In the genomic region with DNA sequence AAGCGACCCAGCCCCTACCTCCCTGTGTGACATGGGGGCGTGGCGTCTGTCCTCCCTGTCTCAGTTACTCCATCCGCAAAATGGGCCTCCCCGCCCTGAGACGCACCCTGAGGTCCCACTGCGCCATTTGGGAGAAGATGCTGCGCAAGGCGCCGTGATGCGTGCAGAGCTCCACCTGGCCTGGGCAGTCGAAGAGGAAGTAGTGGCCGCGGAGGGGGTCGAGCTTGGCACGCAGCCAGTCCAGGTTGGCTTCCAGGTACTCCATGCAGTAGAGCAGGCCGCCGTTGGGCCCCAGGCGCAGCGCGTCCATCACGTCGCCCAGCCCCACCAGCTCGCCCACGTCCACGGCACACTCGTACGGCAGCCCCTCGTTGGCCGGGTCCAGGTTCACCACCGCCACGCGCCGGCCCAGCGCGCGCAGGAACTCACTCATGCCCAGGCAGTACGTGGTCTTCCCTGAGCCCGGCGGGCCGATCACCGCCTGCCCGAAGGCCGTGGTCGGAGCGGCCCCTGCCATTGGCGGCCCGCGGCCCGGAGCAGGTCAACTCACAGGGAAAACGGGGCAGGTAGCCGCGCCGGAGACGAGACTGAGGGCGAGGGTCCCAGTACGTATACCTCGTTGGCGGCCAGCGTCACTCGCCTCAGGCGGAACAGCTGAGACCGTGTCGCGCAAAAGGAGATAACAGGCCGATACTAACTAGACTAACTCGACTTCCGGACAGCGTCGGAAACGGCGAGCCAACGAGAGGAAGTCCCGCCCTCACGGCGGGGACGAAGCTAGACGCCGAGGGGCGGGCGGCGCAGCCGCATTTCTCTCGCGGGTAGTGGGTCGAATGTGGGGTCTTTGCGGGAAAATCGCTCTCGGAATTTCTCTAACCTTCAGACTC, we compare ENCODE assay signal across 1 cellular context.
TF ChIP-seq lines count a peak whose summit lies in the region.

Gene GPN2 (minus strand): TSS at position 704 of the 887 bp plus-strand sequence. CDS start 187 bp downstream, at position 517.

TF ChIP-seq in HepG2, 621 proteins besides CTCF, POLR2A, EP300 and RAD21 (continued from another document and continues in another):
- TF ChIP-seq CERS6 (CRISPR knock-in tag; IDR thresholded peaks at IDR 0.05) = 0 out of 2 replicates have a peak, but pooled peaks have one; percentile 45
- TF ChIP-seq CHD2 (IDR thresholded peaks at IDR 0.05; ENCODE audit: low read depth, low read length) = no peak
- peak; percentile 73; the same call in 1 of the 2 replicates for TF ChIP-seq ZNF816 (CRISPR knock-in tag; IDR thresholded peaks at IDR 0.05; ENCODE audit: borderline replicate concordance)
- peak; percentile 44; the same call in 1 of the 2 replicates for TF ChIP-seq HDAC2 (CRISPR knock-in tag; IDR thresholded peaks at IDR 0.05)
- 0 out of 2 replicates have a peak, but pooled peaks have one; percentile 65 for TF ChIP-seq ZNF562 (CRISPR knock-in tag; IDR thresholded peaks at IDR 0.05; ENCODE audit: borderline replicate concordance)
- peak in 1 of 2 experiments; percentile 76; a peak in 2 of 4 replicates for TF ChIP-seq ATF4 (CRISPR knock-in tag; IDR thresholded peaks at IDR 0.05)
- TF ChIP-seq, protein P1, sequence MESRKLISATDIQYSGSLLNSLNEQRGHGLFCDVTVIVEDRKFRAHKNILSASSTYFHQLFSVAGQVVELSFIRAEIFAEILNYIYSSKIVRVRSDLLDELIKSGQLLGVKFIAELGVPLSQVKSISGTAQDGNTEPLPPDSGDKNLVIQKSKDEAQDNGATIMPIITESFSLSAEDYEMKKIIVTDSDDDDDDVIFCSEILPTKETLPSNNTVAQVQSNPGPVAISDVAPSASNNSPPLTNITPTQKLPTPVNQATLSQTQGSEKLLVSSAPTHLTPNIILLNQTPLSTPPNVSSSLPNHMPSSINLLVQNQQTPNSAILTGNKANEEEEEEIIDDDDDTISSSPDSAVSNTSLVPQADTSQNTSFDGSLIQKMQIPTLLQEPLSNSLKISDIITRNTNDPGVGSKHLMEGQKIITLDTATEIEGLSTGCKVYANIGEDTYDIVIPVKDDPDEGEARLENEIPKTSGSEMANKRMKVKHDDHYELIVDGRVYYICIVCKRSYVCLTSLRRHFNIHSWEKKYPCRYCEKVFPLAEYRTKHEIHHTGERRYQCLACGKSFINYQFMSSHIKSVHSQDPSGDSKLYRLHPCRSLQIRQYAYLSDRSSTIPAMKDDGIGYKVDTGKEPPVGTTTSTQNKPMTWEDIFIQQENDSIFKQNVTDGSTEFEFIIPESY (CRISPR knock-in tag; IDR thresholded peaks at IDR 0.05) = 0 out of 2 replicates have a peak, but pooled peaks have one; percentile 19
- no peak; the same call in 1 of the 2 replicates for TF ChIP-seq ZNF660 (CRISPR knock-in tag; IDR thresholded peaks at IDR 0.05; ENCODE audit: borderline replicate concordance, low read depth)
- peak; percentile 71; the same call in 1 of the 2 replicates for TF ChIP-seq MTF2 (CRISPR knock-in tag; IDR thresholded peaks at IDR 0.05; ENCODE audit: borderline replicate concordance)
- no peak for TF ChIP-seq FOXO4 (CRISPR knock-in tag; conservative IDR thresholded peaks at IDR 0.05)
- peak; percentile 72; the same call in 1 of the 2 replicates for TF ChIP-seq ZNF34 (CRISPR knock-in tag; IDR thresholded peaks at IDR 0.05; ENCODE audit: borderline replicate concordance)
- TF ChIP-seq ZNF772 (CRISPR knock-in tag; IDR thresholded peaks at IDR 0.05) = peak; percentile 76; the same call in 1 of the 2 replicates
- peak; percentile 46; the same call in 1 of the 2 replicates for TF ChIP-seq ZFP36L1 (CRISPR knock-in tag; IDR thresholded peaks at IDR 0.05)
- TF ChIP-seq PTBP1 (IDR thresholded peaks at IDR 0.05; ENCODE audit: low read depth, low read length, poor library complexity, severe bottlenecking) = no peak
- TF ChIP-seq AFF4 (CRISPR knock-in tag; IDR thresholded peaks at IDR 0.05) = peak; percentile 71; the same call in 1 of the 2 replicates
- no peak for TF ChIP-seq MIXL1 (CRISPR knock-in tag; IDR thresholded peaks at IDR 0.05)
- TF ChIP-seq ZC3H4 (CRISPR knock-in tag; IDR thresholded peaks at IDR 0.05; ENCODE audit: borderline replicate concordance) = peak; percentile 42; the same call in 1 of the 2 replicates
- peak; percentile 73; the same call in 1 of the 2 replicates for TF ChIP-seq MTA1 (CRISPR knock-in tag; IDR thresholded peaks at IDR 0.05; ENCODE audit: borderline replicate concordance)
- TF ChIP-seq GABPA (IDR thresholded peaks at IDR 0.05; ENCODE audit: low read depth, low read length) = peak; percentile 85
- peak; percentile 95 for TF ChIP-seq GABPA (CRISPR knock-in tag; IDR thresholded peaks at IDR 0.05; ENCODE audit: low read depth)
- TF ChIP-seq SKI (IDR thresholded peaks at IDR 0.05; ENCODE audit: partially characterized antibody) = no peak
- TF ChIP-seq, protein P2, sequence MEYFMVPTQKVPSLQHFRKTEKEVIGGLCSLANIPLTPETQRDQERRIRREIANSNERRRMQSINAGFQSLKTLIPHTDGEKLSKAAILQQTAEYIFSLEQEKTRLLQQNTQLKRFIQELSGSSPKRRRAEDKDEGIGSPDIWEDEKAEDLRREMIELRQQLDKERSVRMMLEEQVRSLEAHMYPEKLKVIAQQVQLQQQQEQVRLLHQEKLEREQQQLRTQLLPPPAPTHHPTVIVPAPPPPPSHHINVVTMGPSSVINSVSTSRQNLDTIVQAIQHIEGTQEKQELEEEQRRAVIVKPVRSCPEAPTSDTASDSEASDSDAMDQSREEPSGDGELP (IDR thresholded peaks at IDR 0.05; ENCODE audit: borderline replicate concordance, low read depth) = peak; percentile 91
- TF ChIP-seq WIZ (CRISPR knock-in tag; IDR thresholded peaks at IDR 0.05) = peak; percentile 15
- peak; percentile 43; the same call in 1 of the 2 replicates for TF ChIP-seq ZFP90 (CRISPR knock-in tag; IDR thresholded peaks at IDR 0.05; ENCODE audit: borderline replicate concordance)
- peak; percentile 96 for TF ChIP-seq HOXA9 (CRISPR knock-in tag; IDR thresholded peaks at IDR 0.05; ENCODE audit: borderline replicate concordance)
- peak; percentile 77; the same call in 1 of the 2 replicates for TF ChIP-seq BORCS8-MEF2B (CRISPR knock-in tag; IDR thresholded peaks at IDR 0.05)
- peak; percentile 78 for TF ChIP-seq ZMYM4 (CRISPR knock-in tag; IDR thresholded peaks at IDR 0.05)
- no peak for TF ChIP-seq CBX2 (IDR thresholded peaks at IDR 0.05; ENCODE audit: low read depth, low read length)
- no peak for TF ChIP-seq CBX2 (CRISPR knock-in tag; IDR thresholded peaks at IDR 0.05; ENCODE audit: low read depth)
- TF ChIP-seq, protein P3, sequence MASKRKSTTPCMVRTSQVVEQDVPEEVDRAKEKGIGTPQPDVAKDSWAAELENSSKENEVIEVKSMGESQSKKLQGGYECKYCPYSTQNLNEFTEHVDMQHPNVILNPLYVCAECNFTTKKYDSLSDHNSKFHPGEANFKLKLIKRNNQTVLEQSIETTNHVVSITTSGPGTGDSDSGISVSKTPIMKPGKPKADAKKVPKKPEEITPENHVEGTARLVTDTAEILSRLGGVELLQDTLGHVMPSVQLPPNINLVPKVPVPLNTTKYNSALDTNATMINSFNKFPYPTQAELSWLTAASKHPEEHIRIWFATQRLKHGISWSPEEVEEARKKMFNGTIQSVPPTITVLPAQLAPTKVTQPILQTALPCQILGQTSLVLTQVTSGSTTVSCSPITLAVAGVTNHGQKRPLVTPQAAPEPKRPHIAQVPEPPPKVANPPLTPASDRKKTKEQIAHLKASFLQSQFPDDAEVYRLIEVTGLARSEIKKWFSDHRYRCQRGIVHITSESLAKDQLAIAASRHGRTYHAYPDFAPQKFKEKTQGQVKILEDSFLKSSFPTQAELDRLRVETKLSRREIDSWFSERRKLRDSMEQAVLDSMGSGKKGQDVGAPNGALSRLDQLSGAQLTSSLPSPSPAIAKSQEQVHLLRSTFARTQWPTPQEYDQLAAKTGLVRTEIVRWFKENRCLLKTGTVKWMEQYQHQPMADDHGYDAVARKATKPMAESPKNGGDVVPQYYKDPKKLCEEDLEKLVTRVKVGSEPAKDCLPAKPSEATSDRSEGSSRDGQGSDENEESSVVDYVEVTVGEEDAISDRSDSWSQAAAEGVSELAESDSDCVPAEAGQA (IDR thresholded peaks at IDR 0.05; ENCODE audit: low read depth) = no peak; the same call in 1 of the 2 replicates
- TF ChIP-seq, protein P3 (CRISPR knock-in tag; IDR thresholded peaks at IDR 0.05; ENCODE audit: borderline replicate concordance) = 0 out of 2 replicates have a peak, but pooled peaks have one; percentile 53
- TF ChIP-seq, protein P4, sequence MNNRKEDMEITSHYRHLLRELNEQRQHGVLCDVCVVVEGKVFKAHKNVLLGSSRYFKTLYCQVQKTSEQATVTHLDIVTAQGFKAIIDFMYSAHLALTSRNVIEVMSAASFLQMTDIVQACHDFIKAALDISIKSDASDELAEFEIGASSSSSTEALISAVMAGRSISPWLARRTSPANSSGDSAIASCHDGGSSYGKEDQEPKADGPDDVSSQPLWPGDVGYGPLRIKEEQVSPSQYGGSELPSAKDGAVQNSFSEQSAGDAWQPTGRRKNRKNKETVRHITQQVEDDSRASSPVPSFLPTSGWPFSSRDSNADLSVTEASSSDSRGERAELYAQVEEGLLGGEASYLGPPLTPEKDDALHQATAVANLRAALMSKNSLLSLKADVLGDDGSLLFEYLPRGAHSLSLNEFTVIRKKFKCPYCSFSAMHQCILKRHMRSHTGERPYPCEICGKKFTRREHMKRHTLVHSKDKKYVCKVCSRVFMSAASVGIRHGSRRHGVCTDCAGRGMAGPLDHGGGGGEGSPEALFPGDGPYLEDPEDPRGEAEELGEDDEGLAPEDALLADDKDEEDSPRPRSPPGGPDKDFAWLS (CRISPR knock-in tag; IDR thresholded peaks at IDR 0.05; ENCODE audit: borderline replicate concordance) = no peak
- TF ChIP-seq HNRNPH1 (optimal IDR thresholded peaks at IDR 0.05; ENCODE audit: low read depth, low read length) = no peak
- no peak for TF ChIP-seq NFE2 (CRISPR knock-in tag; IDR thresholded peaks at IDR 0.05)
- peak; percentile 59; the same call in 1 of the 2 replicates for TF ChIP-seq MED1 (CRISPR knock-in tag; IDR thresholded peaks at IDR 0.05)
- no peak for TF ChIP-seq TBL1XR1 (IDR thresholded peaks at IDR 0.05; ENCODE audit: borderline replicate concordance, low read length, partially characterized antibody)
- TF ChIP-seq ZNF136 (CRISPR knock-in tag; IDR thresholded peaks at IDR 0.05; ENCODE audit: low read depth) = peak; percentile 34; the same call in 1 of the 2 replicates
